Comparison of ENCODE assay signal across 25 cellular contexts in the genomic region with DNA sequence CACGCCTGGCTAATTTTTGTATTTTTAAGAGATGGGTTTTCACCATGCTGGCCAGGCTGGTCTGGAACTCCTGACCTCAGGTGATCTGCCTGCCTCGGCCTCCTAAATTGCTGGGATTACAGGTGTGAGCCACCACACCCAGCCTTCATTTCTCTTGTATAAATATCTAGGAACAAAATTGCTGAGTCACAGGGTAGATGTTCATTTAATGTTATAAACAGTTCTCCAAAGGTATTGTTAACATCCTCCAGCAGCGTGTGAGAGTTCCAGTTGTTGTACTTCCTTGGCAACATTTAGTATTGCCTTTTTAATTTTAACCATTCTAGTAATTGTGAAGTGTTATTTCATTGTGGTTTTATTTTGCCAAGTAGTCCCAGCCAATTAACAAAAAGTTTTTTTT.
"Had no signal": no experiment of that assay in that cellular context is flagged by ENCODE, and none has a peak within 500 bp of the region (broad histone marks: within the 10 kb centered on the region; RNA-seq: fewer than 3 reads in every experiment).

No MANE protein-coding gene starts in this region.

- H3K9me3 ChIP-seq: neutrophil, suprapubic skin, upper lobe of right lung had no signal

- H3K4me2 ChIP-seq: hepatocyte, neural progenitor cell had no signal

- H3K36me3 ChIP-seq: left ventricle myocardium inferior, neural progenitor cell, neutrophil, sigmoid colon, spleen, suprapubic skin, thoracic aorta, tibial artery, upper lobe of right lung had no signal

- DNase-seq: islet precursor cell; left ventricle myocardium inferior; mesendoderm; naive B cell; natural killer cell; nephron progenitor cell; occipital lobe; right cardiac atrium; sigmoid colon; small intestine; spleen; stimulated activated CD4-positive, alpha-beta T cell treated with anti-CD3 and anti-CD28 coated beads, Interleukin-4, amount 100 ng/mL, for 24 hours; stimulated activated naive CD4-positive, alpha-beta T cell; trophoblast cell; upper lobe of right lung had no signal

- H2AFZ ChIP-seq: hepatocyte, neural progenitor cell, parathyroid adenoma had no signal

- H3K4me1 ChIP-seq: left ventricle myocardium inferior, neural progenitor cell, parathyroid adenoma, spleen, suprapubic skin, upper lobe of right lung had no signal

- H3K27me3 ChIP-seq: hepatocyte, neural progenitor cell, sigmoid colon, tibial artery, upper lobe of right lung had no signal

- H3K4me3 ChIP-seq: hepatocyte, left ventricle myocardium inferior, lung, neural progenitor cell, sigmoid colon, spleen, suprapubic skin, thoracic aorta, tibial artery, upper lobe of right lung had no signal

- H3K79me2 ChIP-seq: hepatocyte, parathyroid adenoma had no signal

- H3K27ac ChIP-seq: hepatocyte, left ventricle myocardium inferior, neural progenitor cell, neutrophil, parathyroid adenoma, sigmoid colon, spleen, suprapubic skin, thoracic aorta, tibial artery, upper lobe of right lung had no signal

- ATAC-seq: natural killer cell; right cardiac atrium; stimulated activated effector memory CD8-positive, alpha-beta T cell treated with anti-CD3 and anti-CD28 coated beads, Interleukin-12 subunit alpha, Interleukin-12 subunit beta, amount 100 ng/mL, for 72 hours; upper lobe of right lung had no signal

- FAIRE-seq: small intestine, urothelium cell line had no signal
